1 cellular context compared by ENCODE assay signal in the genomic region with DNA sequence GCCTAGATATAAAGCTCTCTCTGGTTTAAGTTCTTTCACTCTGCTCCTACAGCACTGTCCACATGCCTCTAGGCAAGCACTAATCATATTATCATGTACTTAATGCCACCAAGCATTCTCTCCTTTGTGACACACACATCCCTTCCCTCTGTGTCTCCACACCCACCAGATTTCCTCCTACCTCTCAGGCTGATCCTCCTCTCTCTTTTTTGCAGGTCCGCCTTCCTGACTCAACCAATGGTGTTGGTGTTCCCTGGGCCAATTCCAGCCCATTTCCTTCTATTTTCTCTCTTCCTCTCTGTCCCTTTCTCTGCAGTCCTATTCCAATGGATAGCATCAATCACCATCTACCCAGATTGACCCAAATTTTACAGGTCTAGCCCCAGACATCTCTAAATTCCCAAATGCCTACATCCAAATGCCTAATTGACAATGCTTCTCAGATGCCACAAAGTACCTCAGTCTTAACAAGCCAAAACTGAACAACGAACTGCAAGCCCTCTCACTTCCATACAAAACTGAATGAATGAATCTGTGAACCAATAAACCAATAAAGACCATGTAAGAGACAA.
TF ChIP-seq lines count a peak whose summit lies in the region.

No MANE protein-coding gene starts in this region.

TF ChIP-seq in GM12878, 131 proteins besides CTCF, POLR2A, EP300 and RAD21:
- TF ChIP-seq RELB (IDR thresholded peaks at IDR 0.05; ENCODE audit: low read depth) (no peak), MTA3 (IDR thresholded peaks at IDR 0.05; ENCODE audit: borderline replicate concordance, low read length) (no peak), SMC3 (IDR thresholded peaks at IDR 0.05; ENCODE audit: borderline replicate concordance, low read length) (no peak), CEBPB (IDR thresholded peaks at IDR 0.05; ENCODE audit: borderline replicate concordance in 1 of 2, low read depth in 2 of 2, low read length in 2 of 2) (no peak), CBFB (IDR thresholded peaks at IDR 0.05; ENCODE audit: low read depth) (no peak), RCOR1 (conservative IDR thresholded peaks at IDR 0.05; ENCODE audit: low read depth, low read length) (no peak), TCF7 (IDR thresholded peaks at IDR 0.05; ENCODE audit: borderline replicate concordance) (no peak)
- TF ChIP-seq, protein P1, sequence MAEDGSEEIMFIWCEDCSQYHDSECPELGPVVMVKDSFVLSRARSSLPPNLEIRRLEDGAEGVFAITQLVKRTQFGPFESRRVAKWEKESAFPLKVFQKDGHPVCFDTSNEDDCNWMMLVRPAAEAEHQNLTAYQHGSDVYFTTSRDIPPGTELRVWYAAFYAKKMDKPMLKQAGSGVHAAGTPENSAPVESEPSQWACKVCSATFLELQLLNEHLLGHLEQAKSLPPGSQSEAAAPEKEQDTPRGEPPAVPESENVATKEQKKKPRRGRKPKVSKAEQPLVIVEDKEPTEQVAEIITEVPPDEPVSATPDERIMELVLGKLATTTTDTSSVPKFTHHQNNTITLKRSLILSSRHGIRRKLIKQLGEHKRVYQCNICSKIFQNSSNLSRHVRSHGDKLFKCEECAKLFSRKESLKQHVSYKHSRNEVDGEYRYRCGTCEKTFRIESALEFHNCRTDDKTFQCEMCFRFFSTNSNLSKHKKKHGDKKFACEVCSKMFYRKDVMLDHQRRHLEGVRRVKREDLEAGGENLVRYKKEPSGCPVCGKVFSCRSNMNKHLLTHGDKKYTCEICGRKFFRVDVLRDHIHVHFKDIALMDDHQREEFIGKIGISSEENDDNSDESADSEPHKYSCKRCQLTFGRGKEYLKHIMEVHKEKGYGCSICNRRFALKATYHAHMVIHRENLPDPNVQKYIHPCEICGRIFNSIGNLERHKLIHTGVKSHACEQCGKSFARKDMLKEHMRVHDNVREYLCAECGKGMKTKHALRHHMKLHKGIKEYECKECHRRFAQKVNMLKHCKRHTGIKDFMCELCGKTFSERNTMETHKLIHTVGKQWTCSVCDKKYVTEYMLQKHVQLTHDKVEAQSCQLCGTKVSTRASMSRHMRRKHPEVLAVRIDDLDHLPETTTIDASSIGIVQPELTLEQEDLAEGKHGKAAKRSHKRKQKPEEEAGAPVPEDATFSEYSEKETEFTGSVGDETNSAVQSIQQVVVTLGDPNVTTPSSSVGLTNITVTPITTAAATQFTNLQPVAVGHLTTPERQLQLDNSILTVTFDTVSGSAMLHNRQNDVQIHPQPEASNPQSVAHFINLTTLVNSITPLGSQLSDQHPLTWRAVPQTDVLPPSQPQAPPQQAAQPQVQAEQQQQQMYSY (CRISPR knock-in tag; IDR thresholded peaks at IDR 0.05) = no peak
